Comparison of ENCODE assay signal across 1 cellular context in the genomic region with DNA sequence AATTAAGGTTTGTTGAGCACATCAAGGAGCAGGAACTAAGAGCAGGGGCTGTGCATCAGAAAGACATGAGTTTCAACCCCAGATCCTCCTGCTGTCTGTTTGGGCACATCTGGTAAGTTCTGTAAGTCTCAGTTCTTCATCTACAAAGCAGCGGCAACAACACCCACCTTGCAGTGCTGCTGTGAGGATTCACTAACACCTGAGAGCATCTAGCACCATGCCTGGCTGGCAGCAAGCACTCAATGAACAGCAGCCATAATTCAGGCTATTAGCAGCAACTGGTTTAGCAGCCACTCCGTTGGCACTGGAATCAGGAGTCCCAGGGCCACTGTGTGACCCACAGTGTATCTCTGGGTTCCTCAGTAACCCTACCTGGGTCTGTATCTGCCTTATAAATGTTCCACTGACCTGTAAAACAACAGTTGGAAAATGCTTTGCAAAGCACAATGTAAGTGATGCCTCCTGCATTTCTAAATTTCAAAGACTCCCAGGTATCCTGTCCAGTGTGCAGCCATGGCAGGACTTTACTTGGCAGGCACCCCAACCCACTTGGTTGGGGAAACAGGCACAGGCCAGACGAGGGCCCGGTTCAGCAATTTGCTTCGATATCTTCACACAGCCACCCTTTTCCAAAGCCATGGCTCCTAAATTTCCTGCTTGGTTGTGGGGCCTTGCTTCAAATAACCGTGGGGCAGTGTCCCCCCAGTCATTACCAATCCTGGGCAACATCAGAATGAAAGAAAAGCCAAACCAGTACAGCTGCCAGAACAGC.
TF ChIP-seq lines count a peak whose summit lies in the region.

No MANE protein-coding gene starts in this region.

TF ChIP-seq in HepG2, 621 proteins besides CTCF, POLR2A, EP300 and RAD21:
- no peak for TF ChIP-seq ZNF292 (CRISPR knock-in tag; IDR thresholded peaks at IDR 0.05; ENCODE audit: borderline replicate concordance, low read depth)
- TF ChIP-seq EZH2 (conservative IDR thresholded peaks at IDR 0.05; ENCODE audit: low read depth, low read length) = no peak
- TF ChIP-seq ZNF501 (CRISPR knock-in tag; IDR thresholded peaks at IDR 0.05) = no peak
- no peak for TF ChIP-seq GZF1 (CRISPR knock-in tag; IDR thresholded peaks at IDR 0.05)
- no peak for TF ChIP-seq RBM22 (optimal IDR thresholded peaks at IDR 0.05; ENCODE audit: low read length)
- no peak for TF ChIP-seq ZNF230 (CRISPR knock-in tag; IDR thresholded peaks at IDR 0.05)
- TF ChIP-seq TP53 (CRISPR knock-in tag; conservative IDR thresholded peaks at IDR 0.05) = no peak
- TF ChIP-seq ZSCAN9 (CRISPR knock-in tag; IDR thresholded peaks at IDR 0.05; ENCODE audit: borderline replicate concordance) = no peak
- no peak for TF ChIP-seq NFKBIZ (CRISPR knock-in tag; IDR thresholded peaks at IDR 0.05)
- no peak for TF ChIP-seq KLF12 (CRISPR knock-in tag; IDR thresholded peaks at IDR 0.05; ENCODE audit: borderline replicate concordance)
- no peak for TF ChIP-seq PHB2 (IDR thresholded peaks at IDR 0.05; ENCODE audit: partially characterized antibody)
